ENCODE assay signal across 23 cellular contexts in the genomic region with DNA sequence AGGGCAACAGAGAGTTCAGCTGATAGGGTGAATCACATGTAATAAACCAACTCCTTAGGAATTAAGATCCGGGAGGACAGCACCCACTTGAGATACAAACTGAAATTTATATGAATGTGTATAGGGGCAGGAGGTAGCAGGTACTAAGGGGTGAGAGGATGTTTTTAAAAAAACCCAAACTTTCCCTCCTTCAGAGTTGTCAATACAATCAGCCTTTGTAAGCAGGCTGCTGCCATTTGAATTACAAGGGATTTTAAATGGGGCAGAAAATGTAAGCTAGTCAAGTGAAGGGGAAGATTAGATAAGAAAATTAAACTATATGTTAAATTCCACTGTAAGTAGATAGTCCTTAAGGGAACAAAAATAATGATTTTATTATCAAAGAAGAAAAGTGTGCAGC.
DNase-seq lines count a peak whose midpoint lies in the region; ATAC-seq and TF ChIP-seq lines count a peak whose summit lies in the region.
"Had no signal": no experiment of that assay in that cellular context is flagged by ENCODE, and none has a peak within 500 bp of the region (broad histone marks: within the 10 kb centered on the region; RNA-seq: fewer than 3 reads in every experiment).

No MANE protein-coding gene starts in this region.

- H3K4me3 ChIP-seq in GM23338 (no peak overlapping the region), neural progenitor cell (no peak overlapping the region), A673 (ENCODE audit: low read depth, low read length, poor library complexity, severe bottlenecking) (no peak overlapping the region)
- H3K4me3 ChIP-seq: BLaER1 treated with 17β-estradiol and CSF1 and Interleukin-3, amounts not matched to agents 10 nM and 100 nM; GM12878 had no signal

- no peak overlapping the region for H3K4me3 Mint-ChIP-seq in GM23338
- H3K4me3 Mint-ChIP-seq in WTC11, result no peak overlapping the region
- H3K4me3 Mint-ChIP-seq in neural progenitor cell, result no peak overlapping the region
- H3K4me3 Mint-ChIP-seq: B cell; CD4-positive, alpha-beta T cell; CD8-positive, alpha-beta T cell had no signal

- no peaks in the 10 kb centered on the region for H3F3A ChIP-seq in GM23338 (replicated peaks; ENCODE audit: low read depth)
- no peaks in the 10 kb centered on the region for H3F3A ChIP-seq in neural progenitor cell (ENCODE audit: low read depth)

- H3K4me1 Mint-ChIP-seq in GM23338, result peaks cover 15% of the 10 kb centered on the region
- peaks cover 32% of the 10 kb centered on the region for H3K4me1 Mint-ChIP-seq in WTC11
- H3K4me1 Mint-ChIP-seq in neural progenitor cell, result peaks cover 14% of the 10 kb centered on the region
- H3K4me1 Mint-ChIP-seq: B cell had no signal

- no peak overlapping the region for H3K9ac ChIP-seq in neural progenitor cell
- H3K9ac ChIP-seq: BLaER1 treated with 17β-estradiol and CSF1 and Interleukin-3, amounts not matched to agents 10 nM and 100 nM had no signal

- H4K20me1 ChIP-seq in GM23338 (replicated peaks; ENCODE audit: insufficient read depth), result no peaks in the 10 kb centered on the region
- H4K20me1 ChIP-seq in neural progenitor cell (ENCODE audit: low read depth), result no peaks in the 10 kb centered on the region
- H4K20me1 ChIP-seq: BLaER1 treated with 17β-estradiol and CSF1 and Interleukin-3, amounts not matched to agents 10 nM and 100 nM had no signal

- H3K36me3 ChIP-seq in GM23338 (ENCODE audit: insufficient read depth) (no peaks in the 10 kb centered on the region), neural progenitor cell (no peaks in the 10 kb centered on the region), A673 (ENCODE audit: insufficient read depth, low read length, poor library complexity, severe bottlenecking) (no peaks in the 10 kb centered on the region)
- H3K36me3 ChIP-seq: BLaER1 treated with 17β-estradiol and CSF1 and Interleukin-3, amounts not matched to agents 10 nM and 100 nM had no signal

- no TSS peak for BruUV-seq in A673 (replicated peaks; lab: Mats Ljungman, UMichigan)

- H3K27me3 Mint-ChIP-seq in GM23338 (ENCODE audit: insufficient read depth, low read depth, poor library complexity) (peaks cover 3% of the 10 kb centered on the region), WTC11 (ENCODE audit: low read depth) (no peaks in the 10 kb centered on the region; the same call in 1 of the 2 replicates), neural progenitor cell (ENCODE audit: insufficient read depth, low read depth) (peaks cover 2% of the 10 kb centered on the region)
- H3K27me3 Mint-ChIP-seq: B cell; CD4-positive, alpha-beta T cell had no signal

- H3K4me2 ChIP-seq in GM23338, result no peak overlapping the region
- H3K4me2 ChIP-seq in neural progenitor cell, result peak overlapping the region; percentile 34
- H3K4me2 ChIP-seq: BLaER1 treated with 17β-estradiol and CSF1 and Interleukin-3, amounts not matched to agents 10 nM and 100 nM had no signal

- no peak overlapping the region for H3K27ac ChIP-seq in GM23338 (ENCODE audit: low read depth)
- no peak overlapping the region for H3K27ac ChIP-seq in neural progenitor cell
- H3K27ac ChIP-seq in A673 (ENCODE audit: low read depth, low read length, poor library complexity, severe bottlenecking), result no peak overlapping the region
- H3K27ac ChIP-seq: BLaER1 treated with 17β-estradiol and CSF1 and Interleukin-3, amounts not matched to agents 10 nM and 100 nM; C4-2B had no signal

- H3K9me2 ChIP-seq in GM23338 (ENCODE audit: insufficient read depth), result no peaks in the 10 kb centered on the region

- H3K79me2 ChIP-seq in GM23338 (replicated peaks; ENCODE audit: insufficient read depth) (no peaks in the 10 kb centered on the region), neural progenitor cell (ENCODE audit: low read depth) (no peaks in the 10 kb centered on the region)

- ATAC-seq in GM23338, result peak; percentile 62
- peak; percentile 60 for ATAC-seq in WTC11
- no peak for ATAC-seq in HG02938 (IDR thresholded peaks at IDR 0.05; ENCODE audit: unreplicated experiment)
- ATAC-seq: CD8-positive, alpha-beta T cell; GM12878 had no signal

- H2AFZ ChIP-seq in GM23338 (no peak overlapping the region), neural progenitor cell (replicated peaks) (peak overlapping the region; percentile 54)

- H3K27ac Mint-ChIP-seq in GM23338 (no peak overlapping the region), WTC11 (no peak overlapping the region), neural progenitor cell (no peak overlapping the region)
- H3K27ac Mint-ChIP-seq: B cell; CD4-positive, alpha-beta T cell; CD8-positive, alpha-beta T cell had no signal

- no peaks in the 10 kb centered on the region; the same call in 2 of the 3 replicates for H3K36me3 Mint-ChIP-seq in GM23338 (ENCODE audit: low read depth)
- no peaks in the 10 kb centered on the region for H3K36me3 Mint-ChIP-seq in WTC11
- H3K36me3 Mint-ChIP-seq in neural progenitor cell, result no peaks in the 10 kb centered on the region
- H3K36me3 Mint-ChIP-seq: CD8-positive, alpha-beta T cell had no signal

- POLR2A ChIA-PET in WTC11 (lab: Charles Lee) (no interaction called here), A673 (lab: Charles Lee; ENCODE audit: low non-redundant PET) (no interaction called here)

- peaks cover 10% of the 10 kb centered on the region for H3K4me1 ChIP-seq in GM23338 (ENCODE audit: insufficient read depth)
- peaks cover 26% of the 10 kb centered on the region for H3K4me1 ChIP-seq in neural progenitor cell
- H3K4me1 ChIP-seq in A673 (ENCODE audit: insufficient read depth, low read length, poor library complexity, severe bottlenecking), result no peaks in the 10 kb centered on the region
- H3K4me1 ChIP-seq: BLaER1 treated with 17β-estradiol and CSF1 and Interleukin-3, amounts not matched to agents 10 nM and 100 nM; Caco-2 had no signal

- TF ChIP-seq CTCF in GM23338 (conservative IDR thresholded peaks at IDR 0.05; ENCODE audit: low read depth in 2 of 2), result no peak
- no peak for TF ChIP-seq CTCF in WTC11 (IDR thresholded peaks at IDR 0.05)
- no peak for TF ChIP-seq CTCF in neural progenitor cell (IDR thresholded peaks at IDR 0.05)
- no peak for TF ChIP-seq CTCF in A673 (conservative IDR thresholded peaks at IDR 0.05; ENCODE audit: low read depth, low read length)

- peak; percentile 30 for DNase-seq in GM23338 (ENCODE audit: low spot score)
- no peak for DNase-seq in WTC11 (ENCODE audit: low spot score)
- peak; percentile 19 for DNase-seq in neural progenitor cell (ENCODE audit: low spot score)
- DNase-seq in A673 (ENCODE audit: low spot score), result no peak
- no peak for DNase-seq in activated CD4-positive, alpha-beta T cell treated with anti-CD3 and anti-CD28 coated beads for 48 hours
- DNase-seq: 8988T; AML-193; Caco-2; Calu3; CD4-positive, alpha-beta T cell; CD8-positive, alpha-beta T cell; DMS 273 treated with DMSO at 0.1 percent for 48 hours; DMS153; DMS53; DMS79; DND-41; EL; GDM1 had no signal

- no peaks in the 10 kb centered on the region for H3K9me3 ChIP-seq in neural progenitor cell (ENCODE audit: low read depth)
- H3K9me3 ChIP-seq in A673 (ENCODE audit: low read depth, low read length, poor library complexity, severe bottlenecking), result no peaks in the 10 kb centered on the region
- H3K9me3 ChIP-seq: Caco-2 had no signal

- H3K9me3 Mint-ChIP-seq in GM23338 (peaks cover 6% of the 10 kb centered on the region; the same call in 2 of the 3 replicates), WTC11 (peaks cover 10% of the 10 kb centered on the region; the same call in 1 of the 2 replicates), neural progenitor cell (no peaks in the 10 kb centered on the region)
- H3K9me3 Mint-ChIP-seq: CD4-positive, alpha-beta T cell; CD8-positive, alpha-beta T cell had no signal

- H3K27me3 ChIP-seq in GM23338 (ENCODE audit: insufficient read depth) (no peaks in the 10 kb centered on the region), neural progenitor cell (no peaks in the 10 kb centered on the region), A673 (replicated peaks; ENCODE audit: insufficient read depth, low read depth, low read length, poor library complexity) (no peaks in the 10 kb centered on the region)
- H3K27me3 ChIP-seq: BLaER1 treated with 17β-estradiol and CSF1 and Interleukin-3, amounts not matched to agents 10 nM and 100 nM had no signal

- CTCF ChIA-PET in WTC11 (lab: Charles Lee) (no interaction called here), A673 (lab: Charles Lee) (no interaction called here)

- intact Hi-C loops in A673 (cut with micrococcal nuclease; ENCODE audit: unreplicated experiment), result no loop called here

TF ChIP-seq in WTC11, 78 proteins besides CTCF, POLR2A, EP300 and RAD21:
- TF ChIP-seq ZBTB43 (CRISPR knock-in tag; IDR thresholded peaks at IDR 0.05), result no peak
TF ChIP-seq in WTC11: peak in this region for 0.

Comparison
In these comparisons a context has a peak if more than half of its experiments do, and no peak if none do; other contexts are left out.
1. DNase-seq: peak in GM23338 (single experiment) and neural progenitor cell (single experiment); none in WTC11 (single experiment), A673 (single experiment) and activated CD4-positive, alpha-beta T cell treated with anti-CD3 and anti-CD28 coated beads for 48 hours (single experiment).